ENCODE assay signal across 8 cellular contexts in the genomic region with DNA sequence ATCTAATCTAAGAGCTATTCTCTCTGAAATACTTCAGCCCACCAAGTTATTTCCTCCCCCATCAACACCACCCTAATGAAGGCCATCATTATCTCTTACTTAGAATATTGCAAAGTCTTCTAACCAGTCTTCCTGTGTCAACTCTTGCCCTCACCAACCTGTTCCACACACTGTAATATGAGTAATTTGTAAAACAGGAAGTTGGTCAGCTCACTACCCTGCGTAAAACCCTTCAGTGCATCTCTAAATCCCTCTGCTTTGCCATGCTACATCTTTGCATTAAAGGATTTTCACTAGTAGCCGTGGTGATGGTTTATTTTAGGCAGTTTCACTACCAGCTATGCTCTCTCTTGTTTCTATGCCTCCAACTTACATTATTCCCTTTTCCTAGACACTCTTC.
DNase-seq lines count a peak whose midpoint lies in the region; ATAC-seq, FAIRE-seq and TF ChIP-seq lines count a peak whose summit lies in the region.

No MANE protein-coding gene starts in this region.

- H2BK120ac ChIP-seq in neuronal stem cell (ENCODE audit: low read depth, low read length): no peak overlapping the region

- H2BK15ac ChIP-seq in neuronal stem cell (ENCODE audit: low read length): no peak overlapping the region

- H3K9me3 Mint-ChIP-seq in activated naive CD8-positive, alpha-beta T cell (ENCODE audit: low read depth): peaks cover 2% of the 10 kb centered on the region

- no peak overlapping the region for H4K91ac ChIP-seq in neuronal stem cell (ENCODE audit: low read depth, low read length, poor library complexity)

- H2BK12ac ChIP-seq in neuronal stem cell (ENCODE audit: low read length): no peak overlapping the region

- no peak overlapping the region for H3K14ac ChIP-seq in neuronal stem cell (ENCODE audit: low read length)

- H3K27me3 Mint-ChIP-seq in activated naive CD8-positive, alpha-beta T cell: no peaks in the 10 kb centered on the region

- no peak overlapping the region for H2AK5ac ChIP-seq in neuronal stem cell (ENCODE audit: low read depth, low read length)

- ATAC-seq in GM21381 (IDR thresholded peaks at IDR 0.05; ENCODE audit: unreplicated experiment) (peak; percentile 86), HG03457 (IDR thresholded peaks at IDR 0.05; ENCODE audit: unreplicated experiment) (peak; percentile 87), left lung (no peak)

- H3K27ac ChIP-seq in left lung (no peak overlapping the region), neuronal stem cell (replicated peaks; ENCODE audit: low read length) (no peak overlapping the region)

- H3K4me1 Mint-ChIP-seq in activated naive CD8-positive, alpha-beta T cell (ENCODE audit: low read depth): peaks cover 8% of the 10 kb centered on the region

- peak overlapping the region; percentile 17 for H3K27ac Mint-ChIP-seq in activated naive CD8-positive, alpha-beta T cell

- H3K4me3 ChIP-seq in left lung (no peak overlapping the region), neuronal stem cell (ENCODE audit: low read length in 2 of 2) (no peak overlapping the region)

- no peak overlapping the region for H3K9ac ChIP-seq in neuronal stem cell (ENCODE audit: low read depth, low read length, poor library complexity)

- no peak overlapping the region for H2AFZ ChIP-seq in neuronal stem cell (ENCODE audit: low read length)

- H3K36me3 Mint-ChIP-seq in activated naive CD8-positive, alpha-beta T cell: peaks cover 13% of the 10 kb centered on the region

- no peaks in the 10 kb centered on the region for H3K27me3 ChIP-seq in left lung
- no peaks in the 10 kb centered on the region for H3K27me3 ChIP-seq in neuronal stem cell (ENCODE audit: control insufficient read depth in 3 of 3, insufficient read depth in 3 of 3, low read depth in 1 of 3, low read length in 3 of 3)

- H3K9me3 ChIP-seq in left lung: no peaks in the 10 kb centered on the region
- H3K9me3 ChIP-seq in neuronal stem cell (replicated peaks in 1 of 2; ENCODE audit: control insufficient read depth in 2 of 2, insufficient read depth in 1 of 2, low read depth in 1 of 2, low read length in 2 of 2): no peaks in the 10 kb centered on the region

- TF ChIP-seq POLR2A in GM12892 (IDR thresholded peaks at IDR 0.05; ENCODE audit: low read depth, low read length): no peak

- H3K18ac ChIP-seq in neuronal stem cell (ENCODE audit: low read length): no peak overlapping the region

- no peak overlapping the region for H2BK5ac ChIP-seq in neuronal stem cell (ENCODE audit: low read length)

- peak; percentile 82 for FAIRE-seq in GM12892 (lab: Jason Lieb, UNC)

- WGBS in neuronal stem cell (ENCODE audit: extremely low coverage in 2 of 2, insufficient read length in 2 of 2, insufficient replicate concordance in 1 of 2), 2 donors: no CpG with 5 or more reads among the region's 2 CpGs

- no peak for TF ChIP-seq CTCF in left lung (IDR thresholded peaks at IDR 0.05)

- no peaks in the 10 kb centered on the region for H3K79me1 ChIP-seq in neuronal stem cell (ENCODE audit: low read depth, low read length)

- H3K23ac ChIP-seq in neuronal stem cell (ENCODE audit: low read depth, low read length, poor library complexity): no peak overlapping the region

- H3K36me3 ChIP-seq in left lung (no peaks in the 10 kb centered on the region), neuronal stem cell (replicated peaks in 1 of 2; ENCODE audit: control insufficient read depth in 2 of 2, insufficient read depth in 2 of 2, low read length in 2 of 2) (peaks cover 0 to 22% of the 10 kb centered on the region in 2 donors)

- DNase-seq in GM12892 (ENCODE audit: insufficient read length) (no peak), left lung (no peak), NCI-H748 treated with DMSO at 0.1 percent for 48 hours (lab: John Stamatoyannopoulos, UW) (no peak), GF-D8 (lab: John Stamatoyannopoulos, UW) (no peak), neuronal stem cell (ENCODE audit: low spot score) (no peak)

- no peak overlapping the region for H3K4me3 Mint-ChIP-seq in activated naive CD8-positive, alpha-beta T cell

- H3K4ac ChIP-seq in neuronal stem cell (ENCODE audit: low read length): no peak overlapping the region

- H3K4me1 ChIP-seq in left lung: no peaks in the 10 kb centered on the region
- peaks cover 0 to 5% of the 10 kb centered on the region in 2 donors for H3K4me1 ChIP-seq in neuronal stem cell (ENCODE audit: control insufficient read depth in 2 of 2, insufficient read depth in 1 of 2, low read depth in 1 of 2, low read length in 2 of 2)

- intact Hi-C loops in left lung (cut with DNase I): no loop called here

- H3K4me2 ChIP-seq in neuronal stem cell (ENCODE audit: insufficient read depth, low read length, poor library complexity, severe bottlenecking): no peak overlapping the region

- no peak overlapping the region for H4K8ac ChIP-seq in neuronal stem cell (ENCODE audit: low read depth, low read length)
